Comparison of ENCODE assay signal across 19 cellular contexts in genomic region chr6:167548451-167548850, GRCh38.
DNase-seq lines count a peak whose midpoint lies in the region; ATAC-seq and TF ChIP-seq lines count a peak whose summit lies in the region.
"Had no signal": no experiment of that assay in that cellular context is flagged by ENCODE, and none has a peak within 500 bp of the region (broad histone marks: within the 10 kb centered on the region; RNA-seq: fewer than 3 reads in every experiment).

No MANE protein-coding gene starts in this region.

- no peaks in the 10 kb centered on the region for H3K9me3 Mint-ChIP-seq in T-cell

- DNase-seq in RPMI7951 (ENCODE audit: low read depth): peak; percentile 9
- no peak for DNase-seq in coronary artery (ENCODE audit: low spot score)
- DNase-seq in thoracic aorta (ENCODE audit: low spot score): no peak
- no peak for DNase-seq in central memory CD4-positive, alpha-beta T cell
- no peak for DNase-seq in T-cell
- DNase-seq: CD8-positive, alpha-beta memory T cell; DMS 273 treated with DMSO at 0.1 percent for 48 hours; GF-D8; NCI-H1105 treated with DMSO at 0.1 percent for 48 hours; NCI-H146; NCI-H1930; NCI-H446; NCI-H524 treated with DMSO at 0.1 percent for 48 hours; NCI-H774 had no signal

- H3K27ac ChIP-seq in BLaER1 treated with 17β-estradiol and CSF1 and Interleukin-3, amounts not matched to agents 10 nM and 100 nM: no peak overlapping the region
- peak overlapping the region; percentile 54 to 70 for H3K27ac ChIP-seq in coronary artery
- H3K27ac ChIP-seq in thoracic aorta: peak overlapping the region; percentile 73 to 85
- H3K27ac ChIP-seq: SJCRH30 had no signal

- no peak overlapping the region for H3K4me3 ChIP-seq in BLaER1 treated with 17β-estradiol and CSF1 and Interleukin-3, amounts not matched to agents 10 nM and 100 nM
- H3K4me3 ChIP-seq in coronary artery: no peak overlapping the region
- no peak overlapping the region for H3K4me3 ChIP-seq in thoracic aorta
- H3K4me3 ChIP-seq: SJCRH30 had no signal

- H4K20me1 ChIP-seq in BLaER1 treated with 17β-estradiol and CSF1 and Interleukin-3, amounts not matched to agents 10 nM and 100 nM: no peaks in the 10 kb centered on the region

- H3K4me2 ChIP-seq in BLaER1 treated with 17β-estradiol and CSF1 and Interleukin-3, amounts not matched to agents 10 nM and 100 nM: peak overlapping the region in 10 of 11 experiments; percentile 38 to 70 (median 53); a peak in 17 of 22 replicates

- no peaks in the 10 kb centered on the region for H3K4me1 Mint-ChIP-seq in T-cell
- H3K4me1 Mint-ChIP-seq: CD14-positive monocyte; CD8-positive, alpha-beta memory T cell had no signal

- H3K4me3 Mint-ChIP-seq in T-cell: no peak overlapping the region
- H3K4me3 Mint-ChIP-seq: CD14-positive monocyte; CD8-positive, alpha-beta memory T cell had no signal

- POLR2A ChIA-PET in T-cell (lab: Charles Lee): no interaction called here

- no peak overlapping the region for H3K27ac Mint-ChIP-seq in T-cell
- H3K27ac Mint-ChIP-seq: CD14-positive monocyte; CD8-positive, alpha-beta memory T cell had no signal

- peaks cover 0 to 11% (median 0%) of the 10 kb centered on the region in 11 experiments; a peak in 4 of 22 replicates for H3K9me3 ChIP-seq in BLaER1 treated with 17β-estradiol and CSF1 and Interleukin-3, amounts not matched to agents 10 nM and 100 nM (replicated peaks in 1 of 11)
- H3K9me3 ChIP-seq in thoracic aorta: peaks cover 3% of the 10 kb centered on the region
- H3K9me3 ChIP-seq: SJCRH30 had no signal

- no peaks in the 10 kb centered on the region for H3K36me3 ChIP-seq in BLaER1 treated with 17β-estradiol and CSF1 and Interleukin-3, amounts not matched to agents 10 nM and 100 nM
- no peaks in the 10 kb centered on the region for H3K36me3 ChIP-seq in thoracic aorta
- H3K36me3 ChIP-seq: SJCRH30 had no signal

- no peak overlapping the region for H3K9ac ChIP-seq in BLaER1 treated with 17β-estradiol and CSF1 and Interleukin-3, amounts not matched to agents 10 nM and 100 nM

- TF ChIP-seq CTCF in coronary artery (IDR thresholded peaks at IDR 0.05) (no peak), thoracic aorta (IDR thresholded peaks at IDR 0.05) (no peak)

- no peaks in the 10 kb centered on the region for H3K36me3 Mint-ChIP-seq in T-cell
- H3K36me3 Mint-ChIP-seq: CD14-positive monocyte; CD8-positive, alpha-beta memory T cell had no signal

- peaks cover 23 to 75% (median 66%) of the 10 kb centered on the region in 10 experiments for H3K4me1 ChIP-seq in BLaER1 treated with 17β-estradiol and CSF1 and Interleukin-3, amounts not matched to agents 10 nM and 100 nM
- H3K4me1 ChIP-seq in thoracic aorta (ENCODE audit: control insufficient read depth in 1 of 2, low read depth in 2 of 2): peaks cover 33 to 80% of the 10 kb centered on the region in 2 donors

- peaks cover 0 to 58% (median 0%) of the 10 kb centered on the region in 11 experiments; a peak in 9 of 22 replicates for H3K27me3 ChIP-seq in BLaER1 treated with 17β-estradiol and CSF1 and Interleukin-3, amounts not matched to agents 10 nM and 100 nM
- no peaks in the 10 kb centered on the region for H3K27me3 ChIP-seq in thoracic aorta (replicated peaks; ENCODE audit: insufficient read depth)
- H3K27me3 ChIP-seq: SJCRH30 had no signal

- ATAC-seq in thoracic aorta (ENCODE audit: insufficient number of reproducible peaks, low FRiP score, low read depth): no peak
- no peak for ATAC-seq in GM19328 (IDR thresholded peaks at IDR 0.05; ENCODE audit: unreplicated experiment)
- no peak for ATAC-seq in T-cell (replicated peaks in 1 of 4)
- ATAC-seq: Right ventricle myocardium inferior had no signal

- CTCF ChIA-PET in T-cell (lab: Charles Lee): no interaction called here

- peaks cover 0 to 6% of the 10 kb centered on the region in 2 donors for H3K27me3 Mint-ChIP-seq in T-cell
- H3K27me3 Mint-ChIP-seq: CD8-positive, alpha-beta memory T cell had no signal

Comparison
In these comparisons a context has a peak if more than half of its experiments do, and no peak if none do; other contexts are left out.
1. H3K27ac ChIP-seq: peak in coronary artery (2 of 2) and thoracic aorta (2 of 2); none in BLaER1 treated with 17β-estradiol and CSF1 and Interleukin-3, amounts not matched to agents 10 nM and 100 nM (0 of 11).